ENCODE assay signal across 1 cellular context in the genomic region with DNA sequence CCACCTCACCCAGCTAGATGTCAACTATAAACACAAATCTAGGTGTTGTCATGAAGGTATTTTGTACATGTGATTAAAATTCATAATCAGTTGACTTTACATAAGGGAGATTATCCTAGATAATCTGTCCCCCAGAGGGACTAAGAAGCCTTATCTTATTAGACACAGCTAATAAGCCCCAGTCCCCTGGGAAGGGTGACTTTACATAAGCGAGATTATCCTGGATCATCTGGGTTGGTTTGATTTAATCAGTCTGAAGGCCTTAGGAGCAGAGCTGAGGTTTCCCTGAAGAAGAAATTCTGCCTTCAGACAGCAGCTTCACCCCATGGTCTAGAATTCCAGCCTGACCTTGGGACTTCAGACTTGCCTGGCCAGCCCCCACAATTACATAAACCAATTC.
TF ChIP-seq lines count a peak whose summit lies in the region.

No MANE protein-coding gene starts in this region.

TF ChIP-seq in HEK293T, 16 proteins besides CTCF, POLR2A, EP300 and RAD21 (continued from another document):
- TF ChIP-seq, protein P1, sequence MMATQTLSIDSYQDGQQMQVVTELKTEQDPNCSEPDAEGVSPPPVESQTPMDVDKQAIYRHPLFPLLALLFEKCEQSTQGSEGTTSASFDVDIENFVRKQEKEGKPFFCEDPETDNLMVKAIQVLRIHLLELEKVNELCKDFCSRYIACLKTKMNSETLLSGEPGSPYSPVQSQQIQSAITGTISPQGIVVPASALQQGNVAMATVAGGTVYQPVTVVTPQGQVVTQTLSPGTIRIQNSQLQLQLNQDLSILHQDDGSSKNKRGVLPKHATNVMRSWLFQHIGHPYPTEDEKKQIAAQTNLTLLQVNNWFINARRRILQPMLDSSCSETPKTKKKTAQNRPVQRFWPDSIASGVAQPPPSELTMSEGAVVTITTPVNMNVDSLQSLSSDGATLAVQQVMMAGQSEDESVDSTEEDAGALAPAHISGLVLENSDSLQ (IDR thresholded peaks at IDR 0.05), result no peak
